In genomic region chr19:49142866-49143335, GRCh38 we compare ENCODE assay signal across 8 cellular contexts. TPM values are rescaled to one million over a fixed set of nuclear protein-coding genes. Genes with fewer than 3 reads are reported as not detected.
DNase-seq lines count a peak whose midpoint lies in the region; ATAC-seq and TF ChIP-seq lines count a peak whose summit lies in the region.
"Had no signal": no experiment of that assay in that cellular context is flagged by ENCODE, and none has a peak within 500 bp of the region (broad histone marks: within the 10 kb centered on the region; RNA-seq: fewer than 3 reads in every experiment).

No MANE protein-coding gene starts in this region.

- no peak for TF ChIP-seq POLR2A in GM18505 (IDR thresholded peaks at IDR 0.05; ENCODE audit: borderline replicate concordance, extremely low read depth, insufficient read depth, insufficient read length)

- ATAC-seq in GM18505 (IDR thresholded peaks at IDR 0.05; ENCODE audit: unreplicated experiment) (peak; percentile 65), WTC11 (peak; percentile 92), left colon (peak; percentile 91)

- H3K4me1 Mint-ChIP-seq in WTC11 = peaks cover 31% of the 10 kb centered on the region

- no peaks in the 10 kb centered on the region for H3K9me3 Mint-ChIP-seq in WTC11

- CTCF ChIA-PET in WTC11 (lab: Charles Lee) = interaction anchor here (1.0 to 2.2 kb wide), 12 partner anchors 15 to 150 kb away, joined by 3 to 21 read pairs (median 4); partner anchors contain the start of genes GYS1, LIN7B and RUVBL2

- no peaks in the 10 kb centered on the region; the same call in 1 of the 2 replicates for H3K36me3 Mint-ChIP-seq in WTC11

- peaks cover 37% of the 10 kb centered on the region for H3K27me3 Mint-ChIP-seq in WTC11 (ENCODE audit: low read depth)

- intact Hi-C loops in left colon (cut with DNase I, micrococcal nuclease) = no loop called here

- DNase-seq in M059J (ENCODE audit: low read depth) (peak; percentile 77), WTC11 (ENCODE audit: low spot score) (peak; percentile 96), dermis blood vessel endothelial cell (peak; percentile 94), left colon (peak; percentile 90 to 92), KBM-7 (no peak)
- DNase-seq in stimulated activated CD4-positive, alpha-beta T cell treated with anti-CD3 and anti-CD28 coated beads, Interleukin-15, amount 100 ng/mL, for 48 hours (ENCODE audit: low read depth in 2 of 2) = peak; percentile 63 to 75

- POLR2A ChIA-PET in WTC11 (lab: Charles Lee) = interaction anchor here (0.9 to 1.0 kb wide), 2 partner anchors 9 to 10 kb away, joined by 3 read pairs; no protein-coding TSS in a partner anchor

- H3K27ac Mint-ChIP-seq in WTC11 = peak overlapping the region; percentile 39; the same call in 1 of the 2 replicates

- in situ Hi-C loops in KBM-7 (cut with MboI; ENCODE audit: low pct_unique_long_range_greater_than_20kb, low sequenced_read_pairs) = no loop called here

- TF ChIP-seq CTCF in WTC11 (IDR thresholded peaks at IDR 0.05) = no peak

- peak overlapping the region; percentile 89 for H3K4me3 Mint-ChIP-seq in WTC11

TF ChIP-seq in WTC11, 78 proteins besides CTCF, POLR2A, EP300 and RAD21 (continues in another document):
- no peak for TF ChIP-seq TP53 (CRISPR knock-in tag; IDR thresholded peaks at IDR 0.05)
- no peak for TF ChIP-seq ZNF121 (CRISPR knock-in tag; IDR thresholded peaks at IDR 0.05)
- TF ChIP-seq ATF6 (CRISPR knock-in tag; IDR thresholded peaks at IDR 0.05) = no peak
- TF ChIP-seq GRHL2 (CRISPR knock-in tag; IDR thresholded peaks at IDR 0.05; ENCODE audit: insufficient replicate concordance, severe bottlenecking) = no peak
- no peak for TF ChIP-seq ATF2 (CRISPR knock-in tag; IDR thresholded peaks at IDR 0.05; ENCODE audit: borderline replicate concordance, low read depth)
- no peak for TF ChIP-seq ZNF281 (CRISPR knock-in tag; IDR thresholded peaks at IDR 0.05)
- no peak for TF ChIP-seq ZNF263 (CRISPR knock-in tag; IDR thresholded peaks at IDR 0.05; ENCODE audit: low read depth)
- TF ChIP-seq ZNF532 (CRISPR knock-in tag; IDR thresholded peaks at IDR 0.05; ENCODE audit: borderline replicate concordance) = no peak
- no peak for TF ChIP-seq NR1H2 (CRISPR knock-in tag; IDR thresholded peaks at IDR 0.05)

RNA-seq across cellular contexts. Expression of gene HRC, which starts 12.3 kb away (rescaled TPM):
- not detected in 2 replicates for total RNA-seq in M059J (2014; rRNA removed; shearing (Covaris generic))
- 1.9 to 5.0 TPM (median 4.6 TPM) in 3 replicates for total RNA-seq in WTC11 (2021)
- total RNA-seq in dermis blood vessel endothelial cell = not detected in 2 replicates
- total RNA-seq in left colon = 1 to 10 TPM; 1.2 to 1.3 TPM
- total RNA-seq: mononuclear cell had no signal

RNA-seq across cellular contexts. Expression of gene TRPM4, which starts 14.7 kb away (rescaled TPM):
- 1.2 and 2.6 TPM in 2 replicates for total RNA-seq in M059J (2014; rRNA removed; shearing (Covaris generic))
- total RNA-seq in WTC11 (2021) (15.5 to 24.8 TPM (median 23.6 TPM) in 3 replicates), dermis blood vessel endothelial cell (20.9 and 25.7 TPM in 2 replicates), left colon (100 to 1,000 TPM; 244 to 291 TPM)

RNA-seq across cellular contexts. Expression of gene PPFIA3, which starts 23.6 kb away (rescaled TPM):
- 2.4 and 4.8 TPM in 2 replicates for total RNA-seq in M059J (2014; rRNA removed; shearing (Covaris generic))
- total RNA-seq in WTC11 (2021) (25.5 to 30.1 TPM (median 27.3 TPM) in 3 replicates), dermis blood vessel endothelial cell (4.0 and 12.9 TPM in 2 replicates), left colon (10 to 100 TPM; 21.8 to 24.2 TPM)

RNA-seq across cellular contexts. Expression of gene C19orf73, which starts 24.0 kb away (rescaled TPM):
- 0.44 and 1.6 TPM in 2 replicates for total RNA-seq in M059J (2014; rRNA removed; shearing (Covaris generic))
- 3.1 to 3.4 TPM (median 3.2 TPM) in 3 replicates for total RNA-seq in WTC11 (2021)
- 0.65 and 1.4 TPM in 2 replicates for total RNA-seq in dermis blood vessel endothelial cell
- 1 to 10 TPM; 1.8 to 2.0 TPM for total RNA-seq in left colon

RNA-seq across cellular contexts. Expression of gene LIN7B, which starts 28.7 kb away (rescaled TPM):
- 9.7 and 17.1 TPM in 2 replicates for total RNA-seq in M059J (2014; rRNA removed; shearing (Covaris generic))
- total RNA-seq in WTC11 (2021) (5.1 to 5.7 TPM (median 5.1 TPM) in 3 replicates), dermis blood vessel endothelial cell (0.56 and 0.68 TPM in 2 replicates), left colon (10 to 100 TPM in 1 of 2 donors, 1 to 10 TPM in 1; 8.8 to 11.4 TPM)
